Comparison of ENCODE assay signal across 27 cellular contexts in the genomic region with DNA sequence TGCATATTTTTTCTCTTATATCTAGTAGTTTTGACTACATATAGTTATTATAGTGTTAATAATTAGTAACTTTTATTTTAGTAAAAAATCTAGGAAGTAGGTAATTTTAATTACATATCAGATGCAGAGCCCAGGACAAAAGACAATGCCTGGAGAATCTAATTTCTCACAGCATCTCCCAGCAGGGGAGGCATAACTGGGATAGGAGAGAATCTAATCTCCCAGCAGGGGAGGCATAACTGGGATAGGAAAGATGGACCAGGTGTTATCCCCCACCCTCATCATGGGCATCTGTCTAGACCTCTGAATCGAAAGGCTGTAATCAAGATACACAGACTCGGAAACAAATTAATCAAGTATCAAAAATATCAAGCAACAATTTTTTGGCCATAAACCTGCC. TPM values are rescaled to one million over a fixed set of nuclear protein-coding genes. Genes with fewer than 3 reads are reported as not detected.
"Had no signal": no experiment of that assay in that cellular context is flagged by ENCODE, and none has a peak within 500 bp of the region (broad histone marks: within the 10 kb centered on the region; RNA-seq: fewer than 3 reads in every experiment).

No MANE protein-coding gene starts in this region.

- H3K9me3 Mint-ChIP-seq: activated naive CD8-positive, alpha-beta T cell treated with anti-CD3 and anti-CD28 coated beads for 36 hours; mesothelial cell of epicardium; naive thymus-derived CD8-positive, alpha-beta T cell had no signal

- H3K4me1 ChIP-seq: foreskin keratinocyte, testis, vagina had no signal

- H3K27me3 ChIP-seq: foreskin keratinocyte, sigmoid colon, testis, vagina had no signal

- H3K9me3 ChIP-seq: sigmoid colon, testis, vagina had no signal

- H3K27me3 Mint-ChIP-seq: activated naive CD8-positive, alpha-beta T cell treated with anti-CD3 and anti-CD28 coated beads for 36 hours; naive thymus-derived CD8-positive, alpha-beta T cell had no signal

- H3K27ac ChIP-seq: foreskin keratinocyte, sigmoid colon, testis, vagina had no signal

- H3K4me3 ChIP-seq: lung, sigmoid colon, smooth muscle cell, testis, vagina had no signal

- H3K36me3 ChIP-seq: sigmoid colon, vagina had no signal

- H3K36me3 Mint-ChIP-seq: activated naive CD8-positive, alpha-beta T cell treated with anti-CD3 and anti-CD28 coated beads for 36 hours; immature natural killer cell; mesothelial cell of epicardium; naive thymus-derived CD8-positive, alpha-beta T cell had no signal

- H3K4me3 Mint-ChIP-seq: activated naive CD8-positive, alpha-beta T cell treated with anti-CD3 and anti-CD28 coated beads for 36 hours; immature natural killer cell; mesothelial cell of epicardium; naive thymus-derived CD8-positive, alpha-beta T cell had no signal

- ATAC-seq: foreskin keratinocyte; left lobe of liver; naive thymus-derived CD8-positive, alpha-beta T cell had no signal

- H3K4me1 Mint-ChIP-seq: activated naive CD8-positive, alpha-beta T cell treated with anti-CD3 and anti-CD28 coated beads for 36 hours had no signal

- DNase-seq: activated CD4-positive, alpha-beta T cell treated with anti-CD3 and anti-CD28 coated beads for 4 hours; activated CD4-positive, alpha-beta T cell treated with anti-CD3 and anti-CD28 coated beads, Interleukin-2, amount 50 U/mL, for 48 hours; activated CD4-positive, CD25-positive, alpha-beta regulatory T cell; activated naive CD4-positive, alpha-beta T cell treated with Interleukin-2 at 50 U/mL for 16 hours; activated naive CD8-positive, alpha-beta T cell treated with anti-CD3 and anti-CD28 coated beads for 36 hours; activated T-cell treated with anti-CD3 and anti-CD28 coated beads, Interleukin-2, amount 50 U/mL, for 48 hours; central memory CD4-positive, alpha-beta T cell; effector memory CD4-positive, alpha-beta T cell; foreskin keratinocyte; immature natural killer cell; naive thymus-derived CD8-positive, alpha-beta T cell; sigmoid colon; stimulated activated CD4-positive, alpha-beta T cell treated with anti-CD3 and anti-CD28 coated beads, Interleukin-15, amount 100 ng/mL, for 24 hours; stimulated activated naive CD4-positive, alpha-beta T cell; testis; trophoblast cell had no signal

- H3K27ac Mint-ChIP-seq: activated naive CD8-positive, alpha-beta T cell treated with anti-CD3 and anti-CD28 coated beads for 36 hours; immature natural killer cell; mesothelial cell of epicardium; naive thymus-derived CD8-positive, alpha-beta T cell had no signal

RNA-seq across cellular contexts. Expression of a gene that starts 58.2 kb away (rescaled TPM):
- total RNA-seq: activated CD8-positive, alpha-beta memory T cell treated with anti-CD3 and anti-CD28 coated beads for 36 hours; activated naive CD8-positive, alpha-beta T cell treated with anti-CD3 and anti-CD28 coated beads for 36 hours; astrocyte; dermis microvascular lymphatic vessel endothelial cell; foreskin keratinocyte; glomerular endothelial cell; left lobe of liver; lung; naive thymus-derived CD8-positive, alpha-beta T cell; posterior vena cava; renal cortical epithelial cell; testis; vagina had no signal
